Comparison of ENCODE assay signal across 9 cellular contexts in genomic region chr14:51979399-51979709, GRCh38. TPM values are rescaled to one million over a fixed set of nuclear protein-coding genes. Genes with fewer than 3 reads are reported as not detected.
DNase-seq lines count a peak whose midpoint lies in the region; ATAC-seq and TF ChIP-seq lines count a peak whose summit lies in the region.
"Had no signal": no experiment of that assay in that cellular context is flagged by ENCODE, and none has a peak within 500 bp of the region (broad histone marks: within the 10 kb centered on the region; RNA-seq: fewer than 3 reads in every experiment).

No MANE protein-coding gene starts in this region.

- no peak overlapping the region for H3K4me3 ChIP-seq in A673 (ENCODE audit: low read depth, low read length, poor library complexity, severe bottlenecking)
- H3K4me3 ChIP-seq in HCT116 (replicated peaks in 1 of 2; ENCODE audit: low read depth in 1 of 2, low read length in 2 of 2), result no peak overlapping the region
- no peak overlapping the region for H3K4me3 ChIP-seq in RWPE2 (ENCODE audit: severe bottlenecking)
- H3K4me3 ChIP-seq in mucosa of descending colon, result no peak overlapping the region
- H3K4me3 ChIP-seq: heart right ventricle, smooth muscle cell had no signal

- H3K79me2 ChIP-seq in HCT116 (ENCODE audit: insufficient read depth, low read length), result no peaks in the 10 kb centered on the region

- RAD21 ChIA-PET in HCT116 (lab: Charles Lee; ENCODE audit: low non-redundant PET in 1 of 2, low total read pairs in 2 of 2, uncharacterized antibody in 2 of 2, unreplicated experiment in 2 of 2), result interaction anchor here in 1 of 2 experiments (0.6 kb wide), 1 partner anchor 240 kb away, joined by 3 read pairs; no protein-coding TSS in a partner anchor

- BruUV-seq in A673 (replicated peaks; lab: Mats Ljungman, UMichigan), result no TSS peak
- no TSS peak for BruUV-seq in HCT116 (replicated peaks; lab: Mats Ljungman, UMichigan)

- H3K9me3 ChIP-seq in A673 (ENCODE audit: low read depth, low read length, poor library complexity, severe bottlenecking) (no peaks in the 10 kb centered on the region), HCT116 (ENCODE audit: control insufficient read depth in 1 of 2, insufficient read depth in 1 of 2, low read depth in 1 of 2, low read length in 2 of 2) (no peaks in the 10 kb centered on the region), RWPE2 (ENCODE audit: severe bottlenecking) (no peaks in the 10 kb centered on the region), mucosa of descending colon (no peaks in the 10 kb centered on the region)

- peak overlapping the region; percentile 32 for H3K4me2 ChIP-seq in HCT116 (ENCODE audit: low read length)

- POLR2A ChIA-PET in A673 (lab: Charles Lee; ENCODE audit: low non-redundant PET) (no interaction called here), HCT116 (lab: Charles Lee) (no interaction called here)

- TF ChIP-seq CTCF in A673 (conservative IDR thresholded peaks at IDR 0.05; ENCODE audit: low read depth, low read length) (peak; percentile 28), HCT116 (IDR thresholded peaks at IDR 0.05 in 2 of 3, conservative IDR thresholded peaks at IDR 0.05 in 1 of 3; ENCODE audit: borderline replicate concordance in 1 of 3, insufficient read depth in 1 of 3, low read depth in 2 of 3, low read length in 2 of 3) (no peak), RWPE2 (IDR thresholded peaks at IDR 0.05; ENCODE audit: poor library complexity, severe bottlenecking) (peak; percentile 84), mucosa of descending colon (IDR thresholded peaks at IDR 0.05) (peak; percentile 4)

- H3K36me3 ChIP-seq in A673 (ENCODE audit: insufficient read depth, low read length, poor library complexity, severe bottlenecking) (no peaks in the 10 kb centered on the region), HCT116 (ENCODE audit: control insufficient read depth in 1 of 2, insufficient read depth in 2 of 2, low read length in 2 of 2) (no peaks in the 10 kb centered on the region), RWPE2 (ENCODE audit: low read depth) (no peaks in the 10 kb centered on the region), mucosa of descending colon (ENCODE audit: low read depth) (no peaks in the 10 kb centered on the region)
- H3K36me3 ChIP-seq: heart right ventricle had no signal

- H3K9ac ChIP-seq in HCT116 (ENCODE audit: low read length), result no peak overlapping the region

- intact Hi-C loops in A673 (cut with micrococcal nuclease; ENCODE audit: unreplicated experiment) (loop anchor here (1.0 to 2.0 kb wide), 2 partner anchors 197 to 696 kb away; no protein-coding TSS in a partner anchor), HCT116 (cut with micrococcal nuclease) (loop anchor here (2.0 to 10.0 kb wide), 2 partner anchors 195 to 697 kb away; no protein-coding TSS in a partner anchor), mucosa of descending colon (cut with DNase I, micrococcal nuclease) (no loop called here)

- no peak overlapping the region for H3K27ac ChIP-seq in A673 (ENCODE audit: low read depth, low read length, poor library complexity, severe bottlenecking)
- H3K27ac ChIP-seq in HCT116 (ENCODE audit: low read depth, low read length), result no peak overlapping the region
- H3K27ac ChIP-seq in RWPE2 (ENCODE audit: poor library complexity, severe bottlenecking), result no peak overlapping the region

- H2AFZ ChIP-seq in HCT116 (ENCODE audit: low read depth, low read length, poor library complexity, severe bottlenecking), result peak overlapping the region; percentile 78

- H4K20me1 ChIP-seq in HCT116 (ENCODE audit: insufficient read depth), result no peaks in the 10 kb centered on the region

- no peak for DNase-seq in A673 (ENCODE audit: low spot score)
- no peak for DNase-seq in HCT116 (ENCODE audit: low read depth, low spot score)
- DNase-seq in RWPE2 (ENCODE audit: low spot score), result no peak
- DNase-seq in mucosa of descending colon, result no peak
- DNase-seq in activated CD4-positive, alpha-beta T cell treated with anti-CD3 and anti-CD28 coated beads, Interleukin-2, amount 50 U/mL, for 1 hour, result no peak
- no peak for DNase-seq in NCI-H2196 treated with DMSO at 0.1 percent for 48 hours (lab: John Stamatoyannopoulos, UW; ENCODE audit: unreplicated experiment)
- DNase-seq in NCI-H82 (lab: John Stamatoyannopoulos, UW), result no peak

- ATAC-seq in HCT116 (peak; percentile 49), RWPE2 (ENCODE audit: low read depth) (no peak), mucosa of descending colon (no peak)

- TF ChIP-seq POLR2A in HCT116 (IDR thresholded peaks at IDR 0.05; ENCODE audit: borderline replicate concordance, extremely low read depth, insufficient read depth, insufficient read length), result no peak

- H3K9me2 ChIP-seq in HCT116 (ENCODE audit: insufficient read depth), result no peaks in the 10 kb centered on the region

- H3K4me1 ChIP-seq in A673 (ENCODE audit: insufficient read depth, low read length, poor library complexity, severe bottlenecking), result no peaks in the 10 kb centered on the region
- H3K4me1 ChIP-seq in HCT116 (ENCODE audit: control insufficient read depth in 1 of 2, insufficient read depth in 2 of 2, low read length in 2 of 2), result peaks cover 0 to 6% of the 10 kb centered on the region in 2 experiments; a peak in 1 of 4 replicates
- no peaks in the 10 kb centered on the region for H3K4me1 ChIP-seq in RWPE2 (ENCODE audit: insufficient read depth, poor library complexity, severe bottlenecking)
- H3K4me1 ChIP-seq in mucosa of descending colon (ENCODE audit: low read depth), result no peaks in the 10 kb centered on the region

- CTCF ChIA-PET in A673 (lab: Charles Lee), result interaction anchor here (0.6 to 1.5 kb wide), 3 partner anchors 160 to 199 kb away, joined by 3 read pairs; no protein-coding TSS in a partner anchor
- CTCF ChIA-PET in HCT116 (lab: Charles Lee), result interaction anchor here (0.8 to 2.0 kb wide), 8 partner anchors 9 to 151 kb away, joined by 3 to 18 read pairs (median 6); partner anchors contain the start of gene RTRAF

- H3K27me3 ChIP-seq in A673 (replicated peaks; ENCODE audit: insufficient read depth, low read depth, low read length, poor library complexity), result no peaks in the 10 kb centered on the region
- no peaks in the 10 kb centered on the region for H3K27me3 ChIP-seq in HCT116 (ENCODE audit: insufficient read depth, low read length)
- H3K27me3 ChIP-seq in RWPE2 (ENCODE audit: insufficient read depth, poor library complexity, severe bottlenecking), result no peaks in the 10 kb centered on the region
- H3K27me3 ChIP-seq: heart right ventricle had no signal

- TF ChIP-seq RAD21 in HCT116 (IDR thresholded peaks at IDR 0.05; ENCODE audit: low read depth), result no peak

TF ChIP-seq in HCT116, 20 proteins besides CTCF, POLR2A, EP300 and RAD21:
- TF ChIP-seq TCF7L2 (IDR thresholded peaks at IDR 0.05; ENCODE audit: borderline replicate concordance, extremely low read depth, insufficient read depth, insufficient read length), result no peak
- TF ChIP-seq EGR1 (IDR thresholded peaks at IDR 0.05; ENCODE audit: low read depth), result no peak
- TF ChIP-seq, protein P1, sequence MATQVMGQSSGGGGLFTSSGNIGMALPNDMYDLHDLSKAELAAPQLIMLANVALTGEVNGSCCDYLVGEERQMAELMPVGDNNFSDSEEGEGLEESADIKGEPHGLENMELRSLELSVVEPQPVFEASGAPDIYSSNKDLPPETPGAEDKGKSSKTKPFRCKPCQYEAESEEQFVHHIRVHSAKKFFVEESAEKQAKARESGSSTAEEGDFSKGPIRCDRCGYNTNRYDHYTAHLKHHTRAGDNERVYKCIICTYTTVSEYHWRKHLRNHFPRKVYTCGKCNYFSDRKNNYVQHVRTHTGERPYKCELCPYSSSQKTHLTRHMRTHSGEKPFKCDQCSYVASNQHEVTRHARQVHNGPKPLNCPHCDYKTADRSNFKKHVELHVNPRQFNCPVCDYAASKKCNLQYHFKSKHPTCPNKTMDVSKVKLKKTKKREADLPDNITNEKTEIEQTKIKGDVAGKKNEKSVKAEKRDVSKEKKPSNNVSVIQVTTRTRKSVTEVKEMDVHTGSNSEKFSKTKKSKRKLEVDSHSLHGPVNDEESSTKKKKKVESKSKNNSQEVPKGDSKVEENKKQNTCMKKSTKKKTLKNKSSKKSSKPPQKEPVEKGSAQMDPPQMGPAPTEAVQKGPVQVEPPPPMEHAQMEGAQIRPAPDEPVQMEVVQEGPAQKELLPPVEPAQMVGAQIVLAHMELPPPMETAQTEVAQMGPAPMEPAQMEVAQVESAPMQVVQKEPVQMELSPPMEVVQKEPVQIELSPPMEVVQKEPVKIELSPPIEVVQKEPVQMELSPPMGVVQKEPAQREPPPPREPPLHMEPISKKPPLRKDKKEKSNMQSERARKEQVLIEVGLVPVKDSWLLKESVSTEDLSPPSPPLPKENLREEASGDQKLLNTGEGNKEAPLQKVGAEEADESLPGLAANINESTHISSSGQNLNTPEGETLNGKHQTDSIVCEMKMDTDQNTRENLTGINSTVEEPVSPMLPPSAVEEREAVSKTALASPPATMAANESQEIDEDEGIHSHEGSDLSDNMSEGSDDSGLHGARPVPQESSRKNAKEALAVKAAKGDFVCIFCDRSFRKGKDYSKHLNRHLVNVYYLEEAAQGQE (IDR thresholded peaks at IDR 0.05; ENCODE audit: low read depth), result no peak
- no peak for TF ChIP-seq JUND (IDR thresholded peaks at IDR 0.05)
TF ChIP-seq in HCT116: peak in this region for 0.

RNA-seq across cellular contexts. Expression of gene RTRAF, which starts 10.0 kb away (rescaled TPM):
- 258 and 267 TPM in 2 replicates for total RNA-seq in A673 (2021)
- total RNA-seq in HCT116 (2021; ENCODE audit: unreplicated experiment), result 190 TPM
- 158 and 215 TPM in 2 replicates for polyA plus RNA-seq in HCT116 (2012)
- total RNA-seq in mucosa of descending colon, result 100 to 1,000 TPM; 108 to 140 (median 131) TPM

Comparison
In these comparisons a context has a peak if more than half of its experiments do, and no peak if none do; other contexts are left out.
1. CTCF ChIP-seq: peak in A673 (single experiment), RWPE2 (single experiment) and mucosa of descending colon (single experiment); none in HCT116 (0 of 3).
2. intact Hi-C loops: an anchor here in A673 (1.0 to 2.0 kb wide) and HCT116 (2.0 to 10.0 kb wide); none called in mucosa of descending colon.